In the genomic region with DNA sequence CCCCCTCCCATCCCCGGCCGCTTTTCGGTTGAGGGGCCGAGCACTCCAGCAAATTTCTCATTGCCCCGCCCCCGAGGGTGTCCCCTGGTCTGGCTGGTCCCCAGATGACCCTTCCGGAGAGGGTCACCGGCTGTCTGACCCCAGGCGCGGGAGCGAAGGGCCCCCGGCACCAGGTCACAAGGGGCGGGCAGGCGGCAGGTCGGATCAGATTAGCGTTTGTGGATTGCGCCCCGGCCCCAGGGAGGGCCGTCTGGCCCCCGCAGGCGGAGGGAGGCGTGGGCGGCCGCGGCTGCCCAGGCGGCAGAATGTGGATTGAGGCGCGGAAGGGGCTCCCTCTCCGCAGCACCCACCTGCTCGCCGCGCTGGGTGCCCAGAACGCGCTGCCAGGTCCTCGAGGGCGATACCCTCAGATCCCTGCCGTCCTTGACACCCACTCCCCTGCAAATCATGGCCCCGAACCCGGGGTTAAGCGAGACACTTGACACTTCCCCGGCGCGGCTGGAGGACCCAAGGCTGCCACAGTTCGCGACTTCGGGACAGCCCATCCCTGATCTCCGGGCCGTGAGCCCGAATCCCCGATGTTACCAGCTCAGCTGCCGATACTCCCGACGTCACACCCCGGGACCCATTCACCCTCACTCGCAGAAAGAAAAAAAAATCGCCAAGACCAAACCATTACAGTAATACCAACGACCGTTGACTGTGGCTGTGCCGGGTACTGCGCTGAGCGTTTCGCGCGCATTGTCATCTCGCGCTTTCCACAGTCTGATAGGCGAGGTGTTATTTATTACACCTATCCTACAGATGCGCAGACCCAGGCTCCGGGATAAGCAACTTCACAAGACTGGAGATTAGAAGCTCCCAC, we compare ENCODE assay signal across 9 cellular contexts. TPM values are rescaled to one million over a fixed set of nuclear protein-coding genes. Genes with fewer than 3 reads are reported as not detected.
A peak's percentile ranks its signal among the peaks of the same experiment; 100 is the strongest.
DNase-seq lines count a peak whose midpoint lies in the region; ATAC-seq, FAIRE-seq and TF ChIP-seq lines count a peak whose summit lies in the region.
"Had no signal": no experiment of that assay in that cellular context is flagged by ENCODE, and none has a peak within 500 bp of the region (broad histone marks: within the 10 kb centered on the region; RNA-seq: fewer than 3 reads in every experiment).

No MANE protein-coding gene starts in this region.

- H2AFZ ChIP-seq in K562 (ENCODE audit: low read depth, low read length): no peak overlapping the region

- in situ Hi-C loops in K562 (cut with MboI): no loop called here

- no peak overlapping the region for H3K4me2 ChIP-seq in K562 (ENCODE audit: insufficient read depth, low read length)
- H3K4me2 ChIP-seq: BLaER1 treated with 17β-estradiol and CSF1 and Interleukin-3, amounts not matched to agents 10 nM and 100 nM had no signal

- H3K4me1 ChIP-seq in K562 (replicated peaks in 1 of 2; ENCODE audit: control insufficient read depth in 2 of 2, insufficient read depth in 2 of 2, low read length in 2 of 2) (peaks cover 0 to 19% of the 10 kb centered on the region in 2 experiments; a peak in 3 of 5 replicates), kidney (ENCODE audit: control insufficient read depth in 1 of 2, insufficient read depth in 1 of 2, low read depth in 1 of 2, low read length in 2 of 2) (peaks cover 0 to 9% of the 10 kb centered on the region in 2 donors), suprapubic skin (peaks cover 25% of the 10 kb centered on the region)
- H3K4me1 ChIP-seq: BLaER1 treated with 17β-estradiol and CSF1 and Interleukin-3, amounts not matched to agents 10 nM and 100 nM had no signal

- POLR2A ChIA-PET in K562 (lab: Yijun Ruan, JAX): no interaction called here

- H3K4me1 Mint-ChIP-seq in activated CD8-positive, alpha-beta memory T cell treated with anti-CD3 and anti-CD28 coated beads, Interleukin-2, amount 10 ng/mL, durations not matched to agents 7 days and 5 days: peaks cover 9% of the 10 kb centered on the region

- intact Hi-C loops in K562 (cut with micrococcal nuclease) (no loop called here), kidney (cut with DNase I) (no loop called here)

- FAIRE-seq in K562 (lab: Jason Lieb, UNC) (no peak), kidney (lab: Jason Lieb, UNC) (no peak)

- DNase-seq in activated CD8-positive, alpha-beta memory T cell treated with anti-CD3 and anti-CD28 coated beads, Interleukin-2, amount 10 ng/mL, durations not matched to agents 7 days and 5 days: no peak
- DNase-seq in activated CD8-positive, alpha-beta memory T cell treated with anti-CD3 and anti-CD28 coated beads, Interleukin-2, amount 50 U/mL, for 4 hours: no peak
- DNase-seq in K562 (ENCODE audit: extremely low read depth in 1 of 4, low spot score in 3 of 4) (peak in 2 of 4 experiments; percentile 43 to 48), kidney (peak; percentile 58), suprapubic skin (ENCODE audit: low spot score in 2 of 2) (peak in 1 of 2 donors; percentile 66), NCI-H1105 (lab: John Stamatoyannopoulos, UW) (no peak), omental fat pad (ENCODE audit: low spot score) (no peak)

- H3K36me3 ChIP-seq in K562 (ENCODE audit: control insufficient read depth, insufficient read depth, low read length) (no peaks in the 10 kb centered on the region), kidney (ENCODE audit: control insufficient read depth in 1 of 2, insufficient read depth in 2 of 2, low read length in 2 of 2) (no peaks in the 10 kb centered on the region), suprapubic skin (no peaks in the 10 kb centered on the region)

- no peak overlapping the region for H3K27ac ChIP-seq in K562 (ENCODE audit: extremely low read depth, low read depth, low read length)
- H3K27ac ChIP-seq in kidney (ENCODE audit: low read depth in 2 of 2, low read length in 2 of 2): no peak overlapping the region
- no peak overlapping the region for H3K27ac ChIP-seq in suprapubic skin
- H3K27ac ChIP-seq: BLaER1 treated with 17β-estradiol and CSF1 and Interleukin-3, amounts not matched to agents 10 nM and 100 nM had no signal

- H3K27ac Mint-ChIP-seq in activated CD8-positive, alpha-beta memory T cell treated with anti-CD3 and anti-CD28 coated beads, Interleukin-2, amount 10 ng/mL, durations not matched to agents 7 days and 5 days: no peak overlapping the region

- H3K9me1 ChIP-seq in K562 (ENCODE audit: control insufficient read depth, insufficient read depth, low read length): no peaks in the 10 kb centered on the region

- no peak overlapping the region for H3K4me3 Mint-ChIP-seq in activated CD8-positive, alpha-beta memory T cell treated with anti-CD3 and anti-CD28 coated beads, Interleukin-2, amount 10 ng/mL, durations not matched to agents 7 days and 5 days

- TF ChIP-seq POLR2A in K562 (conservative IDR thresholded peaks at IDR 0.05) (no peak), suprapubic skin (IDR thresholded peaks at IDR 0.05) (no peak)

- H3K9me3 ChIP-seq in K562 (replicated peaks; ENCODE audit: control insufficient read depth, insufficient read depth, low read depth, low read length) (no peaks in the 10 kb centered on the region), kidney (ENCODE audit: control insufficient read depth in 1 of 2, low read length in 2 of 2) (no peaks in the 10 kb centered on the region), suprapubic skin (no peaks in the 10 kb centered on the region)

- no peaks in the 10 kb centered on the region for H3K79me2 ChIP-seq in K562 (ENCODE audit: control insufficient read depth, insufficient read depth, low read length)

- H4K20me1 ChIP-seq in K562 (replicated peaks; ENCODE audit: control insufficient read depth, insufficient read depth, low read length): 0 out of 2 replicates have a peak, but pooled peaks cover 4% of the 10 kb centered on the region

- BruUV-seq in K562 (replicated peaks; lab: Mats Ljungman, UMichigan): no TSS peak

- CTCF ChIA-PET in activated CD8-positive, alpha-beta memory T cell treated with anti-CD3 and anti-CD28 coated beads, Interleukin-2, amount 10 ng/mL, durations not matched to agents 7 days and 5 days (lab: Charles Lee): no interaction called here
- CTCF ChIA-PET in K562 (lab: Yijun Ruan, JAX; ENCODE audit: low intra/inter-chr PET ratio): no interaction called here

- no peak overlapping the region for H3K9ac ChIP-seq in K562 (ENCODE audit: insufficient read depth in 1 of 2, low read depth in 2 of 2, low read length in 2 of 2)
- no peak overlapping the region for H3K9ac ChIP-seq in kidney (ENCODE audit: low read length in 2 of 2)
- H3K9ac ChIP-seq: BLaER1 treated with 17β-estradiol and CSF1 and Interleukin-3, amounts not matched to agents 10 nM and 100 nM had no signal

- H3K27me3 ChIP-seq in K562 (ENCODE audit: control insufficient read depth in 2 of 2, insufficient read depth in 2 of 2, low read length in 2 of 2) (peaks cover 64 to 80% of the 10 kb centered on the region in 2 experiments), suprapubic skin (peaks cover 44% of the 10 kb centered on the region)

- no peak for TF ChIP-seq EP300 in K562 (IDR thresholded peaks at IDR 0.05; ENCODE audit: low read length)
- no peak for TF ChIP-seq EP300 in suprapubic skin (IDR thresholded peaks at IDR 0.05)

- TF ChIP-seq CTCF in K562 (IDR thresholded peaks at IDR 0.05 in 2 of 3, conservative IDR thresholded peaks at IDR 0.05 in 1 of 3; ENCODE audit: insufficient read depth in 2 of 3, low read depth in 1 of 3, low read length in 3 of 3) (no peak), kidney (IDR thresholded peaks at IDR 0.05; ENCODE audit: borderline replicate concordance, extremely low read depth, insufficient read depth) (no peak), suprapubic skin (IDR thresholded peaks at IDR 0.05) (no peak), omental fat pad (IDR thresholded peaks at IDR 0.05) (no peak)

- 19% methylated on average over 51 of the region's 69 CpGs for WGBS in K562 (ENCODE audit: insufficient coverage, low coverage, missing lambda C conversion rate)
- 7% methylated on average over 41 of the region's 69 CpGs for WGBS in suprapubic skin

- H3K36me3 Mint-ChIP-seq in activated CD8-positive, alpha-beta memory T cell treated with anti-CD3 and anti-CD28 coated beads, Interleukin-2, amount 10 ng/mL, durations not matched to agents 7 days and 5 days: no peaks in the 10 kb centered on the region

- ATAC-seq in activated CD8-positive, alpha-beta memory T cell treated with anti-CD3 and anti-CD28 coated beads, Interleukin-2, amount 10 ng/mL, durations not matched to agents 7 days and 5 days: peak; percentile 51
- ATAC-seq in K562 (no peak; the same call in 2 of the 3 replicates), HG03139 (IDR thresholded peaks at IDR 0.05; ENCODE audit: unreplicated experiment) (no peak), omental fat pad (ENCODE audit: low FRiP score) (no peak)

- H3K27me3 Mint-ChIP-seq in activated CD8-positive, alpha-beta memory T cell treated with anti-CD3 and anti-CD28 coated beads, Interleukin-2, amount 10 ng/mL, durations not matched to agents 7 days and 5 days: peaks cover 64% of the 10 kb centered on the region

- H3K9me3 Mint-ChIP-seq in activated CD8-positive, alpha-beta memory T cell treated with anti-CD3 and anti-CD28 coated beads, Interleukin-2, amount 10 ng/mL, durations not matched to agents 7 days and 5 days (ENCODE audit: low read depth): no peaks in the 10 kb centered on the region

- no peak for TF ChIP-seq RAD21 in K562 (CRISPR knock-in tag; conservative IDR thresholded peaks at IDR 0.05 in 1 of 2, IDR thresholded peaks at IDR 0.05 in 1 of 2)

- H3K4me3 ChIP-seq in K562 (no peak overlapping the region), kidney (ENCODE audit: low read length in 2 of 2) (peak overlapping the region; percentile 10 to 26), suprapubic skin (peak overlapping the region; percentile 34)

RNA-seq across cellular contexts. Expression of gene NODAL, which starts 1.0 kb away (rescaled TPM):
- total RNA-seq in activated CD8-positive, alpha-beta memory T cell treated with anti-CD3 and anti-CD28 coated beads, Interleukin-2, amount 10 ng/mL, durations not matched to agents 7 days and 5 days: not detected
- not detected in 2 replicates for total RNA-seq in K562 (2011; cell fraction: chromatin; rRNA removed; ENCODE audit: low replicate concordance)
- not detected in 2 replicates for total RNA-seq in K562 (2011; cell fraction: nucleolus; rRNA removed)
- not detected in 2 replicates for total RNA-seq in K562 (2011; cell fraction: nucleoplasm; rRNA removed)
- not detected in 2 replicates for total RNA-seq in K562 (2014; rRNA removed)
- not detected in 2 replicates for total RNA-seq in K562 (2014; rRNA removed; fragmentation: Illumina TruSeq; extraction: Trizol)
- total RNA-seq in K562 (2015; rRNA removed; fragmentation: Illumina TruSeq; extraction: Trizol): not detected in 2 replicates
- not detected in 2 replicates for total RNA-seq in K562 (2021)
- not detected in 2 replicates for polyA plus RNA-seq in K562 (2011; rRNA removed)
- not detected in 2 replicates for polyA plus RNA-seq in K562 (2011; cell fraction: cytosol; rRNA removed)
- polyA plus RNA-seq in K562 (2011; cell fraction: nucleus; rRNA removed): not detected in 2 replicates
- polyA plus RNA-seq in K562 (2012): not detected in 2 replicates
- polyA plus RNA-seq in K562 (2014; fragmentation: Illumina TruSeq; extraction: Trizol): not detected in 2 replicates
- polyA plus RNA-seq in K562 (2014; fragmentation: Nextera tagmentation; extraction: Ambion mirVana): not detected
- polyA plus RNA-seq in K562 (2014; rRNA removed): not detected in 2 replicates
- polyA minus RNA-seq in K562 (2011; rRNA and poly(A)+ RNA removed): not detected in 2 replicates
- not detected in 2 replicates for polyA minus RNA-seq in K562 (2011; cell fraction: cytosol; rRNA and poly(A)+ RNA removed)
- not detected in 2 replicates for polyA minus RNA-seq in K562 (2011; cell fraction: nucleus; rRNA and poly(A)+ RNA removed)
- not detected for total RNA-seq in kidney
- not detected for polyA plus RNA-seq in kidney (ENCODE audit: insufficient read depth, low read depth, low replicate concordance)
- total RNA-seq in suprapubic skin: not detected
- total RNA-seq in omental fat pad: not detected

RNA-seq across cellular contexts. Expression of gene EIF4EBP2, which starts 36.6 kb away (rescaled TPM):
- 10 to 100 TPM; 37.8 to 51.7 TPM for total RNA-seq in activated CD8-positive, alpha-beta memory T cell treated with anti-CD3 and anti-CD28 coated beads, Interleukin-2, amount 10 ng/mL, durations not matched to agents 7 days and 5 days
- total RNA-seq in K562 (2011; cell fraction: chromatin; rRNA removed; ENCODE audit: low replicate concordance): 14.7 and 24.0 TPM in 2 replicates
- total RNA-seq in K562 (2011; cell fraction: nucleolus; rRNA removed): 12.2 and 12.6 TPM in 2 replicates
- 24.9 and 39.0 TPM in 2 replicates for total RNA-seq in K562 (2011; cell fraction: nucleoplasm; rRNA removed)
- total RNA-seq in K562 (2014; rRNA removed): 18.3 and 24.5 TPM in 2 replicates
- total RNA-seq in K562 (2014; rRNA removed; fragmentation: Illumina TruSeq; extraction: Trizol): 46.5 and 54.1 TPM in 2 replicates
- total RNA-seq in K562 (2015; rRNA removed; fragmentation: Illumina TruSeq; extraction: Trizol): 38.1 and 39.4 TPM in 2 replicates
- 54.1 and 61.8 TPM in 2 replicates for total RNA-seq in K562 (2021)
- polyA plus RNA-seq in K562 (2011; rRNA removed): 34.9 and 38.3 TPM in 2 replicates
- 16.6 and 34.9 TPM in 2 replicates for polyA plus RNA-seq in K562 (2011; cell fraction: cytosol; rRNA removed)
- polyA plus RNA-seq in K562 (2011; cell fraction: nucleus; rRNA removed): 12.7 and 16.0 TPM in 2 replicates
- polyA plus RNA-seq in K562 (2012): 46.6 and 46.7 TPM in 2 replicates
- polyA plus RNA-seq in K562 (2014; fragmentation: Illumina TruSeq; extraction: Trizol): 57.4 and 67.5 TPM in 2 replicates
- polyA plus RNA-seq in K562 (2014; fragmentation: Nextera tagmentation; extraction: Ambion mirVana): 10 to 100 TPM; 16.1 to 25.5 TPM
- polyA plus RNA-seq in K562 (2014; rRNA removed): 27.5 and 31.3 TPM in 2 replicates
- 58.4 and 64.6 TPM in 2 replicates for polyA minus RNA-seq in K562 (2011; rRNA and poly(A)+ RNA removed)
- 32.8 and 50.2 TPM in 2 replicates for polyA minus RNA-seq in K562 (2011; cell fraction: cytosol; rRNA and poly(A)+ RNA removed)
- polyA minus RNA-seq in K562 (2011; cell fraction: nucleus; rRNA and poly(A)+ RNA removed): 5.9 and 11.8 TPM in 2 replicates
- 66.6 TPM for total RNA-seq in kidney
- 35.8 TPM for polyA plus RNA-seq in kidney (ENCODE audit: insufficient read depth, low read depth, low replicate concordance)
- 10 to 100 TPM; 71.7 to 91.6 (median 77.1) TPM for total RNA-seq in suprapubic skin
- 100 to 1,000 TPM; 104 to 195 (median 141) TPM for total RNA-seq in omental fat pad

RNA-seq across cellular contexts. Expression of gene PALD1, which starts 38.0 kb away (rescaled TPM):
- total RNA-seq in activated CD8-positive, alpha-beta memory T cell treated with anti-CD3 and anti-CD28 coated beads, Interleukin-2, amount 10 ng/mL, durations not matched to agents 7 days and 5 days: under 1 TPM; 0.26 to 0.41 TPM
- 0.14 and 0.72 TPM in 2 replicates for total RNA-seq in K562 (2011; cell fraction: chromatin; rRNA removed; ENCODE audit: low replicate concordance)
- total RNA-seq in K562 (2011; cell fraction: nucleolus; rRNA removed): 0.26 and 0.67 TPM in 2 replicates
- total RNA-seq in K562 (2011; cell fraction: nucleoplasm; rRNA removed): 0.15 and 0.29 TPM in 2 replicates
- 0.09 and 0.16 TPM in 2 replicates for total RNA-seq in K562 (2014; rRNA removed)
- total RNA-seq in K562 (2014; rRNA removed; fragmentation: Illumina TruSeq; extraction: Trizol): 0.03 and 0.07 TPM in 2 replicates
- 0.04 and 0.07 TPM in 2 replicates for total RNA-seq in K562 (2015; rRNA removed; fragmentation: Illumina TruSeq; extraction: Trizol)
- 0.27 and 0.29 TPM in 2 replicates for total RNA-seq in K562 (2021)
- polyA plus RNA-seq in K562 (2011; rRNA removed): 0.13 and 0.26 TPM in 2 replicates
- 0.18 and 0.25 TPM in 2 replicates for polyA plus RNA-seq in K562 (2011; cell fraction: cytosol; rRNA removed)
- polyA plus RNA-seq in K562 (2011; cell fraction: nucleus; rRNA removed): 0.53 and 0.81 TPM in 2 replicates
- 0.08 and 0.11 TPM in 2 replicates for polyA plus RNA-seq in K562 (2012)
- 0.03 and 0.15 TPM in 2 replicates for polyA plus RNA-seq in K562 (2014; fragmentation: Illumina TruSeq; extraction: Trizol)
- not detected for polyA plus RNA-seq in K562 (2014; fragmentation: Nextera tagmentation; extraction: Ambion mirVana)
- polyA plus RNA-seq in K562 (2014; rRNA removed): 0.13 and 0.15 TPM in 2 replicates
- polyA minus RNA-seq in K562 (2011; rRNA and poly(A)+ RNA removed): 0.15 and 0.25 TPM in 2 replicates
- 0.19 TPM in 1 of 2 replicates, not detected in the other for polyA minus RNA-seq in K562 (2011; cell fraction: cytosol; rRNA and poly(A)+ RNA removed)
- under 0.01 and 0.44 TPM in 2 replicates for polyA minus RNA-seq in K562 (2011; cell fraction: nucleus; rRNA and poly(A)+ RNA removed)
- 14.4 TPM for total RNA-seq in kidney
- polyA plus RNA-seq in kidney (ENCODE audit: insufficient read depth, low read depth, low replicate concordance): 3.0 TPM
- total RNA-seq in suprapubic skin: 10 to 100 TPM in 1 of 4 donors, 1 to 10 TPM in 3; 6.2 to 12.1 (median 7.7) TPM
- total RNA-seq in omental fat pad: 10 to 100 TPM in 2 of 4 donors, 1 to 10 TPM in 2; 3.3 to 12.1 (median 8.0) TPM

RNA-seq across cellular contexts. Expression of gene LRRC20, which starts 58.1 kb away (rescaled TPM):
- total RNA-seq in activated CD8-positive, alpha-beta memory T cell treated with anti-CD3 and anti-CD28 coated beads, Interleukin-2, amount 10 ng/mL, durations not matched to agents 7 days and 5 days: 10 to 100 TPM; 14.9 to 18.2 TPM
- 4.7 and 10.3 TPM in 2 replicates for total RNA-seq in K562 (2011; cell fraction: chromatin; rRNA removed; ENCODE audit: low replicate concordance)
- total RNA-seq in K562 (2011; cell fraction: nucleolus; rRNA removed): 9.0 and 9.3 TPM in 2 replicates
- 6.5 and 7.2 TPM in 2 replicates for total RNA-seq in K562 (2011; cell fraction: nucleoplasm; rRNA removed)
- total RNA-seq in K562 (2014; rRNA removed) (9.8 and 14.3 TPM in 2 replicates), K562 (2014; rRNA removed; fragmentation: Illumina TruSeq; extraction: Trizol) (3.9 and 4.4 TPM in 2 replicates), K562 (2015; rRNA removed; fragmentation: Illumina TruSeq; extraction: Trizol) (8.6 and 10.1 TPM in 2 replicates), K562 (2021) (12.4 and 13.1 TPM in 2 replicates), kidney (6.0 TPM), suprapubic skin (1 to 10 TPM; 2.4 to 6.5 (median 2.8) TPM), omental fat pad (1 to 10 TPM; 2.0 to 5.8 (median 2.5) TPM)
- polyA plus RNA-seq in K562 (2011; rRNA removed) (15.8 and 16.9 TPM in 2 replicates), K562 (2014; fragmentation: Illumina TruSeq; extraction: Trizol) (14.2 and 16.7 TPM in 2 replicates), K562 (2014; fragmentation: Nextera tagmentation; extraction: Ambion mirVana) (1 to 10 TPM; 2.3 to 3.0 TPM), K562 (2014; rRNA removed) (11.0 and 11.4 TPM in 2 replicates), kidney (ENCODE audit: insufficient read depth, low read depth, low replicate concordance) (6.3 TPM)
- polyA plus RNA-seq in K562 (2011; cell fraction: cytosol; rRNA removed): 28.2 and 31.1 TPM in 2 replicates
- polyA plus RNA-seq in K562 (2011; cell fraction: nucleus; rRNA removed): 16.1 and 16.9 TPM in 2 replicates
- 11.8 and 17.5 TPM in 2 replicates for polyA plus RNA-seq in K562 (2012)
- 7.1 and 11.6 TPM in 2 replicates for polyA minus RNA-seq in K562 (2011; rRNA and poly(A)+ RNA removed)
- 4.1 and 5.0 TPM in 2 replicates for polyA minus RNA-seq in K562 (2011; cell fraction: cytosol; rRNA and poly(A)+ RNA removed)
- polyA minus RNA-seq in K562 (2011; cell fraction: nucleus; rRNA and poly(A)+ RNA removed): 4.6 and 6.2 TPM in 2 replicates
